29 cellular contexts compared by ENCODE assay signal in genomic region chr13:29745704-29746103, GRCh38.
"Had no signal": no experiment of that assay in that cellular context is flagged by ENCODE, and none has a peak within 500 bp of the region (broad histone marks: within the 10 kb centered on the region; RNA-seq: fewer than 3 reads in every experiment).

No MANE protein-coding gene starts in this region.

- H3K9me3 ChIP-seq: neutrophil, psoas muscle, right lobe of liver, sigmoid colon, stomach, thoracic aorta, thyroid gland, tibial nerve, upper lobe of left lung, vagina had no signal

- H3K9me3 Mint-ChIP-seq: natural killer cell; neural progenitor cell; stimulated activated effector memory CD8-positive, alpha-beta T cell treated with anti-CD3 and anti-CD28 coated beads, Interleukin-12 subunit alpha, Interleukin-12 subunit beta, amount 100 ng/mL, for 72 hours; stimulated activated naive B cell treated with anti-CD40 and anti-IgM and Interleukin-4, amounts not matched to agents 10 μg/mL and 1 μg/mL and 100 μg/mL, for 72 hours; stimulated activated naive CD8-positive, alpha-beta T cell treated with anti-CD3 and anti-CD28 coated beads, Interleukin-15, Interleukin-2, amounts not matched to agents 100 ng/mL and 50 ng/mL, for 24 hours had no signal

- DNase-seq: natural killer cell; nucleus accumbens; posterior cingulate gyrus; psoas muscle; right cardiac atrium; right lobe of liver; sigmoid colon; stimulated activated CD4-positive, alpha-beta T cell treated with anti-CD3 and anti-CD28 coated beads, Interleukin-15, amount 100 ng/mL, for 24 hours; stimulated activated CD4-positive, alpha-beta T cell treated with anti-CD3 and anti-CD28 coated beads, Interleukin-2, amount 100 ng/mL, for 24 hours; stimulated activated CD4-positive, alpha-beta T cell treated with anti-CD3 and anti-CD28 coated beads, Interleukin-2, amount 100 ng/mL, for 48 hours; stimulated activated CD4-positive, alpha-beta T cell treated with anti-CD3 and anti-CD28 coated beads, Interleukin-4, amount 100 ng/mL, for 24 hours; stimulated activated naive B cell treated with anti-CD40 and anti-IgM and Interleukin-4, amounts not matched to agents 10 μg/mL and 1 μg/mL and 100 μg/mL, for 72 hours; stimulated activated naive CD4-positive, alpha-beta T cell treated with Interleukin-2 at 50 U/mL for 16 hours; stomach; thyroid gland; trophoblast cell; upper lobe of left lung had no signal

- H3K36me3 Mint-ChIP-seq: natural killer cell; neural progenitor cell; stimulated activated effector memory CD8-positive, alpha-beta T cell treated with anti-CD3 and anti-CD28 coated beads, Interleukin-12 subunit alpha, Interleukin-12 subunit beta, amount 100 ng/mL, for 72 hours; stimulated activated naive B cell treated with anti-CD40 and anti-IgM and Interleukin-4, amounts not matched to agents 10 μg/mL and 1 μg/mL and 100 μg/mL, for 72 hours had no signal

- H3K4me1 ChIP-seq: neural progenitor cell, parathyroid adenoma, psoas muscle, right lobe of liver, upper lobe of left lung had no signal

- H3K4me3 ChIP-seq: neural progenitor cell, psoas muscle, right lobe of liver, sigmoid colon, stomach, thoracic aorta, thyroid gland, tibial nerve, upper lobe of left lung, vagina had no signal

- ATAC-seq: natural killer cell; psoas muscle; right cardiac atrium; right lobe of liver; stimulated activated effector memory CD8-positive, alpha-beta T cell treated with anti-CD3 and anti-CD28 coated beads, Interleukin-12 subunit alpha, Interleukin-12 subunit beta, amount 100 ng/mL, for 72 hours; stimulated activated naive B cell treated with anti-CD40 and anti-IgM and Interleukin-4, amounts not matched to agents 10 μg/mL and 1 μg/mL and 100 μg/mL, for 72 hours had no signal

- H3K27ac ChIP-seq: neural progenitor cell, neutrophil, parathyroid adenoma, psoas muscle, right lobe of liver, sigmoid colon, stomach, thoracic aorta, thyroid gland, tibial nerve, upper lobe of left lung, vagina had no signal

- H3K36me3 ChIP-seq: neural progenitor cell, neutrophil, right lobe of liver, sigmoid colon, stomach, thoracic aorta, thyroid gland, tibial nerve, upper lobe of left lung, vagina had no signal

- H3K27me3 ChIP-seq: neural progenitor cell, right lobe of liver, sigmoid colon, thyroid gland, tibial nerve, upper lobe of left lung, vagina had no signal

- H3K27ac Mint-ChIP-seq: natural killer cell; nephron; neural progenitor cell; progenitor cell of endocrine pancreas; stimulated activated effector memory CD8-positive, alpha-beta T cell treated with anti-CD3 and anti-CD28 coated beads, Interleukin-12 subunit alpha, Interleukin-12 subunit beta, amount 100 ng/mL, for 72 hours; stimulated activated naive B cell treated with anti-CD40 and anti-IgM and Interleukin-4, amounts not matched to agents 10 μg/mL and 1 μg/mL and 100 μg/mL, for 72 hours; stimulated activated naive CD8-positive, alpha-beta T cell treated with anti-CD3 and anti-CD28 coated beads, Interleukin-15, Interleukin-2, amounts not matched to agents 100 ng/mL and 50 ng/mL, for 24 hours had no signal

- FAIRE-seq: small intestine, urothelium cell line had no signal

- H3K4me3 Mint-ChIP-seq: natural killer cell; nephron; neural progenitor cell; stimulated activated effector memory CD8-positive, alpha-beta T cell treated with anti-CD3 and anti-CD28 coated beads, Interleukin-12 subunit alpha, Interleukin-12 subunit beta, amount 100 ng/mL, for 72 hours; stimulated activated naive B cell treated with anti-CD40 and anti-IgM and Interleukin-4, amounts not matched to agents 10 μg/mL and 1 μg/mL and 100 μg/mL, for 72 hours; stimulated activated naive CD8-positive, alpha-beta T cell treated with anti-CD3 and anti-CD28 coated beads, Interleukin-15, Interleukin-2, amounts not matched to agents 100 ng/mL and 50 ng/mL, for 24 hours had no signal

- H3K4me1 Mint-ChIP-seq: natural killer cell; stimulated activated effector memory CD8-positive, alpha-beta T cell treated with anti-CD3 and anti-CD28 coated beads, Interleukin-12 subunit alpha, Interleukin-12 subunit beta, amount 100 ng/mL, for 72 hours had no signal
